8 cellular contexts compared by ENCODE assay signal in genomic region chr17:42617956-42618431, GRCh38. TPM values are rescaled to one million over a fixed set of nuclear protein-coding genes. Genes with fewer than 3 reads are reported as not detected.
DNase-seq lines count a peak whose midpoint lies in the region; ATAC-seq and TF ChIP-seq lines count a peak whose summit lies in the region.

No MANE protein-coding gene starts in this region.

- peak overlapping the region; percentile 12 for H3K4me3 Mint-ChIP-seq in natural killer cell treated with Interleukin-12 subunit alpha and Interleukin-12 subunit beta and Interleukin-15 and Interleukin-18, amount 100 ng/mL, for 72 hours
- no peak overlapping the region for H3K4me3 Mint-ChIP-seq in natural killer cell

- no peak for DNase-seq in natural killer cell treated with Interleukin-12 subunit alpha and Interleukin-12 subunit beta and Interleukin-15 and Interleukin-18, amount 100 ng/mL, for 72 hours (ENCODE audit: low spot score)
- no peak for DNase-seq in natural killer cell
- peak; percentile 41 for DNase-seq in mammary epithelial cell
- DNase-seq in amniotic stem cell (lab: John Stamatoyannopoulos, UW) = no peak
- no peak for DNase-seq in NCI-H146 (lab: John Stamatoyannopoulos, UW)
- DNase-seq in stimulated activated CD4-positive, alpha-beta T cell treated with anti-CD3 and anti-CD28 coated beads, Interleukin-15, amount 100 ng/mL, for 24 hours = no peak
- DNase-seq in SHP77 (lab: John Stamatoyannopoulos, UW) = no peak

- no peak overlapping the region for H2AFZ ChIP-seq in mammary epithelial cell (ENCODE audit: low read depth, low read length)

- no TSS peak for BruUV-seq in mammary epithelial cell (replicated peaks; lab: Mats Ljungman, UMichigan)

- H3K9me3 Mint-ChIP-seq in natural killer cell treated with Interleukin-12 subunit alpha and Interleukin-12 subunit beta and Interleukin-15 and Interleukin-18, amount 100 ng/mL, for 72 hours = no peaks in the 10 kb centered on the region
- H3K9me3 Mint-ChIP-seq in natural killer cell = no peaks in the 10 kb centered on the region

- peaks cover 15% of the 10 kb centered on the region for H3K4me1 ChIP-seq in mammary epithelial cell (ENCODE audit: insufficient read depth, low read length)

- no peaks in the 10 kb centered on the region for H3K36me3 Mint-ChIP-seq in natural killer cell treated with Interleukin-12 subunit alpha and Interleukin-12 subunit beta and Interleukin-15 and Interleukin-18, amount 100 ng/mL, for 72 hours
- H3K36me3 Mint-ChIP-seq in natural killer cell = no peaks in the 10 kb centered on the region

- no peak overlapping the region for H3K27ac ChIP-seq in mammary epithelial cell (ENCODE audit: insufficient read depth, low read depth, low read length)

- dilution Hi-C loops in mammary epithelial cell (cut with HindIII; ENCODE audit: low sequenced_read_pairs) = loop anchor here (10.0 kb wide), 1 partner anchor 197 kb away; no protein-coding TSS in a partner anchor

- H3K4me1 Mint-ChIP-seq in natural killer cell treated with Interleukin-12 subunit alpha and Interleukin-12 subunit beta and Interleukin-15 and Interleukin-18, amount 100 ng/mL, for 72 hours (ENCODE audit: low read depth in 2 of 2) = peaks cover 10 to 12% of the 10 kb centered on the region in 2 donors
- H3K4me1 Mint-ChIP-seq in natural killer cell = peaks cover 10% of the 10 kb centered on the region in 2 donors

- H3K4me2 ChIP-seq in mammary epithelial cell (ENCODE audit: insufficient read depth, low read depth, low read length) = no peak overlapping the region

- H3K9me3 ChIP-seq in mammary epithelial cell (replicated peaks; ENCODE audit: insufficient read depth, low read length) = no peaks in the 10 kb centered on the region

- intact Hi-C loops in natural killer cell (cut with micrococcal nuclease) (no loop called here), mammary epithelial cell (cut with micrococcal nuclease) (loop anchor here (1.0 to 5.0 kb wide), 3 partner anchors 39 to 319 kb away; partner anchors contain the start of gene TUBG2)

- no peaks in the 10 kb centered on the region for H3K27me3 Mint-ChIP-seq in natural killer cell treated with Interleukin-12 subunit alpha and Interleukin-12 subunit beta and Interleukin-15 and Interleukin-18, amount 100 ng/mL, for 72 hours
- no peaks in the 10 kb centered on the region for H3K27me3 Mint-ChIP-seq in natural killer cell (ENCODE audit: low read depth in 2 of 2)

- no peak overlapping the region for H3K4me3 ChIP-seq in mammary epithelial cell (replicated peaks in 1 of 3; ENCODE audit: insufficient read depth in 1 of 3, low read depth in 2 of 3, low read length in 3 of 3)

- no peaks in the 10 kb centered on the region for H3K79me2 ChIP-seq in mammary epithelial cell (ENCODE audit: insufficient read depth, low read length)

- H3K27ac Mint-ChIP-seq in natural killer cell treated with Interleukin-12 subunit alpha and Interleukin-12 subunit beta and Interleukin-15 and Interleukin-18, amount 100 ng/mL, for 72 hours = no peak overlapping the region
- H3K27ac Mint-ChIP-seq in natural killer cell = no peak overlapping the region

- H3K36me3 ChIP-seq in mammary epithelial cell (ENCODE audit: insufficient read depth, low read length) = peaks cover 5% of the 10 kb centered on the region

- H3K9ac ChIP-seq in mammary epithelial cell (ENCODE audit: insufficient read depth, low read length) = no peak overlapping the region

- H3K27me3 ChIP-seq in mammary epithelial cell (ENCODE audit: insufficient read depth, low read length) = no peaks in the 10 kb centered on the region

- H4K20me1 ChIP-seq in mammary epithelial cell (ENCODE audit: insufficient read depth, low read length) = no peaks in the 10 kb centered on the region

- in situ Hi-C loops in mammary epithelial cell (cut with MboI; ENCODE audit: low sequenced_read_pairs in 2 of 2) = no loop called here

- no peak for ATAC-seq in natural killer cell treated with Interleukin-12 subunit alpha and Interleukin-12 subunit beta and Interleukin-15 and Interleukin-18, amount 100 ng/mL, for 72 hours
- ATAC-seq in natural killer cell (no peak), HG03175 (IDR thresholded peaks at IDR 0.05; ENCODE audit: unreplicated experiment) (peak; percentile 18)

- TF ChIP-seq CTCF in natural killer cell (IDR thresholded peaks at IDR 0.05) (no peak), mammary epithelial cell (conservative IDR thresholded peaks at IDR 0.05 in 1 of 2, IDR thresholded peaks at IDR 0.05 in 1 of 2; ENCODE audit: extremely low read depth in 1 of 2, insufficient read depth in 1 of 2, low read depth in 1 of 2, low read length in 2 of 2) (no peak)

- CTCF ChIA-PET in mammary epithelial cell (lab: Charles Lee; ENCODE audit: low non-redundant PET) = interaction anchor here (0.6 kb wide), 1 partner anchor 9 kb away, joined by 6 read pairs; the partner anchor contains the start of genes RETREG3 and TUBG1

- 42% methylated on average over 4 of the region's 4 CpGs for WGBS in mammary epithelial cell (ENCODE audit: low coverage, missing lambda C conversion rate)

RNA-seq across cellular contexts. Expression of gene TUBG1, which starts 8.5 kb away (rescaled TPM):
- 10 to 100 TPM; 59.1 to 99.4 TPM for total RNA-seq in natural killer cell treated with Interleukin-12 subunit alpha and Interleukin-12 subunit beta and Interleukin-15 and Interleukin-18, amount 100 ng/mL, for 72 hours
- 10 to 100 TPM in 2 of 3 donors, 1 to 10 TPM in 1; 9.7 to 16.5 (median 13.0) TPM for total RNA-seq in natural killer cell
- total RNA-seq in mammary epithelial cell = 100 to 1,000 TPM in 1 of 2 donors, 10 to 100 TPM in 1; 43.0 to 133 TPM
- polyA plus RNA-seq in mammary epithelial cell = 245 TPM
- polyA minus RNA-seq in mammary epithelial cell = 195 TPM

RNA-seq across cellular contexts. Expression of gene RETREG3, which starts 8.8 kb away (rescaled TPM):
- 10 to 100 TPM; 52.9 to 67.3 TPM for total RNA-seq in natural killer cell treated with Interleukin-12 subunit alpha and Interleukin-12 subunit beta and Interleukin-15 and Interleukin-18, amount 100 ng/mL, for 72 hours
- total RNA-seq in natural killer cell (100 to 1,000 TPM in 2 of 3 donors, 10 to 100 TPM in 1; 76.0 to 114 (median 101) TPM), mammary epithelial cell (10 to 100 TPM; 60.4 to 97.7 TPM)
- 48.5 TPM for polyA plus RNA-seq in mammary epithelial cell
- polyA minus RNA-seq in mammary epithelial cell = 76.4 TPM

RNA-seq across cellular contexts. Expression of gene PSMC3IP, which starts 40.5 kb away (rescaled TPM):
- total RNA-seq in natural killer cell treated with Interleukin-12 subunit alpha and Interleukin-12 subunit beta and Interleukin-15 and Interleukin-18, amount 100 ng/mL, for 72 hours = 10 to 100 TPM; 20.7 to 41.3 TPM
- 1 to 10 TPM; 5.0 to 6.2 (median 5.7) TPM for total RNA-seq in natural killer cell
- total RNA-seq in mammary epithelial cell = 10 to 100 TPM in 1 of 2 donors, 1 to 10 TPM in 1; 2.2 to 25.2 TPM
- 14.4 TPM for polyA plus RNA-seq in mammary epithelial cell
- polyA minus RNA-seq in mammary epithelial cell = 8.2 TPM

RNA-seq across cellular contexts. Expression of gene TUBG2, which starts 41.1 kb away (rescaled TPM):
- 1 to 10 TPM; 3.9 to 8.0 TPM for total RNA-seq in natural killer cell treated with Interleukin-12 subunit alpha and Interleukin-12 subunit beta and Interleukin-15 and Interleukin-18, amount 100 ng/mL, for 72 hours
- total RNA-seq in natural killer cell = 10 to 100 TPM in 1 of 3 donors, 1 to 10 TPM in 2; 7.8 to 14.2 (median 9.6) TPM
- 10 to 100 TPM; 12.3 to 34.8 TPM for total RNA-seq in mammary epithelial cell
- polyA plus RNA-seq in mammary epithelial cell = 24.6 TPM
- 23.5 TPM for polyA minus RNA-seq in mammary epithelial cell

RNA-seq across cellular contexts. Expression of gene MLX, which starts 51.1 kb away (rescaled TPM):
- 10 to 100 TPM; 66.8 to 68.4 TPM for total RNA-seq in natural killer cell treated with Interleukin-12 subunit alpha and Interleukin-12 subunit beta and Interleukin-15 and Interleukin-18, amount 100 ng/mL, for 72 hours
- 10 to 100 TPM; 38.9 to 58.2 (median 42.6) TPM for total RNA-seq in natural killer cell
- 10 to 100 TPM; 24.5 to 40.4 TPM for total RNA-seq in mammary epithelial cell
- 49.3 TPM for polyA plus RNA-seq in mammary epithelial cell
- 26.6 TPM for polyA minus RNA-seq in mammary epithelial cell
